In genomic region chr10:14625210-14625621, GRCh38 we compare ENCODE assay signal across 14 cellular contexts.
A peak's percentile ranks its signal among the peaks of the same experiment; 100 is the strongest.
DNase-seq lines count a peak whose midpoint lies in the region; TF ChIP-seq lines count a peak whose summit lies in the region.
"Had no signal": no experiment of that assay in that cellular context is flagged by ENCODE, and none has a peak within 500 bp of the region (broad histone marks: within the 10 kb centered on the region; RNA-seq: fewer than 3 reads in every experiment).

No MANE protein-coding gene starts in this region.

- H3K4me1 ChIP-seq in mesenchymal stem cell (ENCODE audit: control insufficient read depth, insufficient read depth, low read depth, low read length) (no peaks in the 10 kb centered on the region), vagina (peaks cover 19% of the 10 kb centered on the region), prostate gland (replicated peaks) (no peaks in the 10 kb centered on the region)
- H3K4me1 ChIP-seq: adrenal gland had no signal

- H2AK5ac ChIP-seq in mesenchymal stem cell (ENCODE audit: low read length, severe bottlenecking) = no peak overlapping the region

- H3K18ac ChIP-seq in mesenchymal stem cell (ENCODE audit: low read depth in 1 of 2, low read length in 2 of 2) = peak overlapping the region in 1 of 2 experiments; percentile 54

- no peaks in the 10 kb centered on the region for H3K27me3 ChIP-seq in mesenchymal stem cell (ENCODE audit: control insufficient read depth in 1 of 2, insufficient read depth in 1 of 2, low read length in 2 of 2)
- no peaks in the 10 kb centered on the region for H3K27me3 ChIP-seq in vagina
- no peaks in the 10 kb centered on the region for H3K27me3 ChIP-seq in prostate gland (replicated peaks; ENCODE audit: insufficient read depth)
- H3K27me3 ChIP-seq: adrenal gland had no signal

- H2BK15ac ChIP-seq in mesenchymal stem cell (ENCODE audit: low read depth, poor library complexity, severe bottlenecking) = no peak overlapping the region

- H3K4me3 ChIP-seq in mesenchymal stem cell (ENCODE audit: insufficient read depth in 1 of 2, low read depth in 1 of 2, low read length in 2 of 2) (no peak overlapping the region), vagina (no peak overlapping the region), prostate gland (no peak overlapping the region)
- H3K4me3 ChIP-seq: adrenal gland had no signal

- H2BK120ac ChIP-seq in mesenchymal stem cell (ENCODE audit: low read depth, low read length) = no peak overlapping the region

- TF ChIP-seq CTCF in vagina (IDR thresholded peaks at IDR 0.05) (no peak), prostate gland (IDR thresholded peaks at IDR 0.05) (no peak)

- H3K4me2 ChIP-seq in mesenchymal stem cell (ENCODE audit: low read length, poor library complexity, severe bottlenecking) = no peak overlapping the region

- DNase-seq in SHP77 (lab: John Stamatoyannopoulos, UW) (peak; percentile 5 to 7), SHP77 treated with DMSO at 0.1 percent for 48 hours (lab: John Stamatoyannopoulos, UW) (no peak), RPMI7951 (ENCODE audit: low read depth) (peak; percentile 20), mesenchymal stem cell (peak; percentile 29), vagina (ENCODE audit: extremely low spot score in 2 of 2) (no peak), kidney tubule cell (ENCODE audit: low spot score) (no peak), prostate gland (ENCODE audit: low spot score) (no peak), NCI-H1436 (lab: John Stamatoyannopoulos, UW) (no peak)
- DNase-seq: activated CD4-positive, CD25-positive, alpha-beta regulatory T cell treated with anti-CD3 and anti-CD28 coated beads, Interleukin-2, amount 50 U/mL, for 72 hours; activated T-cell treated with anti-CD3 and anti-CD28 coated beads, Interleukin-2, amount 50 U/mL, for 1 hour; adrenal gland; GOT3; left cardiac atrium; stimulated activated CD4-positive, alpha-beta T cell treated with anti-CD3 and anti-CD28 coated beads, Interleukin-12 subunit alpha, Interleukin-12 subunit beta, amount 100 ng/mL, for 4 hours had no signal

- no peak overlapping the region for H4K91ac ChIP-seq in mesenchymal stem cell (ENCODE audit: low read length)

- H2AFZ ChIP-seq in mesenchymal stem cell (ENCODE audit: low read depth, low read length) = no peak overlapping the region

- no peak overlapping the region for H3K23ac ChIP-seq in mesenchymal stem cell (ENCODE audit: low read length in 2 of 2)

- H3K9me3 ChIP-seq in mesenchymal stem cell (ENCODE audit: control insufficient read depth, low read length) (no peaks in the 10 kb centered on the region), vagina (no peaks in the 10 kb centered on the region), prostate gland (no peaks in the 10 kb centered on the region)
- H3K9me3 ChIP-seq: adrenal gland had no signal

- no peak overlapping the region for H3K27ac ChIP-seq in mesenchymal stem cell (ENCODE audit: low read length, poor library complexity, severe bottlenecking)
- H3K27ac ChIP-seq in vagina = peak overlapping the region; percentile 40
- H3K27ac ChIP-seq in prostate gland = peak overlapping the region in 1 of 2 donors; percentile 14

- H2BK12ac ChIP-seq in mesenchymal stem cell (ENCODE audit: low read length in 2 of 2) = no peak overlapping the region

- H2BK5ac ChIP-seq in mesenchymal stem cell (ENCODE audit: low read depth, low read length, poor library complexity, severe bottlenecking) = no peak overlapping the region

- intact Hi-C loops in vagina (cut with DNase I) = no loop called here
- intact Hi-C loops in prostate gland (cut with DNase I) = no loop called here

- no peak overlapping the region for H3K9ac ChIP-seq in mesenchymal stem cell (ENCODE audit: low read length)

- no peak overlapping the region for H4K8ac ChIP-seq in mesenchymal stem cell (ENCODE audit: low read length)

- H3K79me1 ChIP-seq in mesenchymal stem cell (replicated peaks; ENCODE audit: low read length, poor library complexity, severe bottlenecking) = no peaks in the 10 kb centered on the region

- TF ChIP-seq POLR2A in vagina (IDR thresholded peaks at IDR 0.05) = no peak
- no peak for TF ChIP-seq POLR2A in prostate gland (IDR thresholded peaks at IDR 0.05)

- WGBS in mesenchymal stem cell = 66% methylated on average over 7 of the region's 7 CpGs
- WGBS in prostate gland = 40% methylated on average over 7 of the region's 7 CpGs

- no peak overlapping the region for H3K14ac ChIP-seq in mesenchymal stem cell (ENCODE audit: low read length in 2 of 2)

- H3K36me3 ChIP-seq in mesenchymal stem cell (ENCODE audit: control insufficient read depth in 1 of 2, insufficient read depth in 2 of 2, low read depth in 1 of 2, low read length in 2 of 2) (no peaks in the 10 kb centered on the region), vagina (no peaks in the 10 kb centered on the region), prostate gland (no peaks in the 10 kb centered on the region)
- H3K36me3 ChIP-seq: adrenal gland had no signal

- no peak overlapping the region for H3K4ac ChIP-seq in mesenchymal stem cell (ENCODE audit: low read depth in 1 of 2, low read length in 2 of 2)

Comparison
In these comparisons a context has a peak if more than half of its experiments do, and no peak if none do; other contexts are left out.
1. DNase-seq: peak in SHP77 (2 of 2), RPMI7951 (single experiment) and mesenchymal stem cell (single experiment); none in SHP77 treated with DMSO at 0.1 percent for 48 hours (single experiment), vagina (0 of 2), kidney tubule cell (single experiment), prostate gland (single experiment) and NCI-H1436 (single experiment).